19 cellular contexts compared by ENCODE assay signal in the genomic region with DNA sequence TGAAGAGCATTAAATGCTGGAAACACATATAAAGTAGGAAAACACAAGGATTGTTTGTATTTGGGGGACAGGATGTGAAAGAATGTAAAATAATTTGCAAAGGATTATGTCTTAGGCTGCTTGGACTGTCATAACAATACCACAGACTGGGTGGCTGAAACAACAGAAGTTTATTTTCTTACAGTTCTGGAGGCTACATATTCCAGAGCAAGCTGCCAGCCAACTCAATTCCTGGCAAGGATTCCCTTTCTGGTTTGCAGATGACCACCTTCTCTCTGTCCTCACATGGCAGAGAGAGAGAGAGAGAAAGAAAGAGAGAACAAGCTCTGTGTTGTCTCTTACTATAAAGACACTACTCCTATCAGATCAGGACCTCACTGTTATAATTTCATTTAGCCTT. TPM values are rescaled to one million over a fixed set of nuclear protein-coding genes. Genes with fewer than 3 reads are reported as not detected.
DNase-seq lines count a peak whose midpoint lies in the region; ATAC-seq and TF ChIP-seq lines count a peak whose summit lies in the region.
"Had no signal": no experiment of that assay in that cellular context is flagged by ENCODE, and none has a peak within 500 bp of the region (broad histone marks: within the 10 kb centered on the region; RNA-seq: fewer than 3 reads in every experiment).

No MANE protein-coding gene starts in this region.

- no peak for TF ChIP-seq CTCF in esophagus muscularis mucosa (IDR thresholded peaks at IDR 0.05)

- peak; percentile 46 for DNase-seq in activated CD4-positive, alpha-beta T cell treated with anti-CD3 and anti-CD28 coated beads, Interleukin-2, amount 10 ng/mL, durations not matched to agents 24 days and 14 days
- DNase-seq in activated CD4-positive, alpha-beta T cell treated with anti-CD3 and anti-CD28 coated beads for 48 hours, result no peak
- DNase-seq in esophagus muscularis mucosa (ENCODE audit: extremely low spot score) (peak; percentile 88), NOMO-1 treated with DMSO at 0.1 percent for 48 hours (lab: John Stamatoyannopoulos, UW; ENCODE audit: unreplicated experiment) (no peak)
- DNase-seq: H7, MM.1S, NCI-H187 treated with DMSO at 0.1 percent for 48 hours, NCI-H2171, NCI-H446 treated with DMSO at 0.1 percent for 48 hours, NCI-H774, Peyer's patch, SIG-M5 had no signal

- H3K9me3 Mint-ChIP-seq in activated CD4-positive, alpha-beta T cell treated with anti-CD3 and anti-CD28 coated beads, Interleukin-2, amount 10 ng/mL, durations not matched to agents 24 days and 14 days, result peaks cover 9% of the 10 kb centered on the region

- peaks cover 25% of the 10 kb centered on the region for H3K4me1 Mint-ChIP-seq in activated CD4-positive, alpha-beta T cell treated with anti-CD3 and anti-CD28 coated beads, Interleukin-2, amount 10 ng/mL, durations not matched to agents 24 days and 14 days

- H3K4me3 ChIP-seq in esophagus muscularis mucosa, result no peak overlapping the region
- H3K4me3 ChIP-seq in muscle layer of colon (ENCODE audit: low read depth in 1 of 2, low read length in 2 of 2), result no peak overlapping the region
- H3K4me3 ChIP-seq: BLaER1 treated with 17β-estradiol and CSF1 and Interleukin-3, amounts not matched to agents 10 nM and 100 nM; Peyer's patch had no signal

- H3K36me3 Mint-ChIP-seq in activated CD4-positive, alpha-beta T cell treated with anti-CD3 and anti-CD28 coated beads, Interleukin-2, amount 10 ng/mL, durations not matched to agents 24 days and 14 days (ENCODE audit: low read depth), result peaks cover 3% of the 10 kb centered on the region

- H3K27ac Mint-ChIP-seq in activated CD4-positive, alpha-beta T cell treated with anti-CD3 and anti-CD28 coated beads, Interleukin-2, amount 10 ng/mL, durations not matched to agents 24 days and 14 days, result no peak overlapping the region

- H3K27me3 ChIP-seq in esophagus muscularis mucosa (no peaks in the 10 kb centered on the region), muscle layer of colon (ENCODE audit: control insufficient read depth in 1 of 2, insufficient read depth in 2 of 2, low read length in 2 of 2) (no peaks in the 10 kb centered on the region)
- H3K27me3 ChIP-seq: BLaER1 treated with 17β-estradiol and CSF1 and Interleukin-3, amounts not matched to agents 10 nM and 100 nM; Peyer's patch had no signal

- H3K4me1 ChIP-seq in esophagus muscularis mucosa (peaks cover 0 to 14% (median 7%) of the 10 kb centered on the region in 4 donors), muscle layer of colon (ENCODE audit: insufficient read depth, low read length) (peaks cover 12% of the 10 kb centered on the region)

- no peaks in the 10 kb centered on the region for H3K36me3 ChIP-seq in esophagus muscularis mucosa
- H3K36me3 ChIP-seq in muscle layer of colon (ENCODE audit: insufficient read depth, low read length), result no peaks in the 10 kb centered on the region
- H3K36me3 ChIP-seq: BLaER1 treated with 17β-estradiol and CSF1 and Interleukin-3, amounts not matched to agents 10 nM and 100 nM; Peyer's patch had no signal

- H3K27me3 Mint-ChIP-seq in activated CD4-positive, alpha-beta T cell treated with anti-CD3 and anti-CD28 coated beads, Interleukin-2, amount 10 ng/mL, durations not matched to agents 24 days and 14 days, result peaks cover 7% of the 10 kb centered on the region

- ATAC-seq in GM18909 (IDR thresholded peaks at IDR 0.05; ENCODE audit: poor library complexity, unreplicated experiment), result no peak
- no peak for ATAC-seq in GM18502 (IDR thresholded peaks at IDR 0.05; ENCODE audit: poor library complexity, unreplicated experiment)
- no peak for ATAC-seq in GM18907 (IDR thresholded peaks at IDR 0.05; ENCODE audit: unreplicated experiment)
- ATAC-seq: HepG2 had no signal

- H3K4me3 Mint-ChIP-seq in activated CD4-positive, alpha-beta T cell treated with anti-CD3 and anti-CD28 coated beads, Interleukin-2, amount 10 ng/mL, durations not matched to agents 24 days and 14 days, result no peak overlapping the region

- no peak for TF ChIP-seq EP300 in esophagus muscularis mucosa (IDR thresholded peaks at IDR 0.05)

- no peak overlapping the region for H3K9ac ChIP-seq in muscle layer of colon (ENCODE audit: low read length)
- H3K9ac ChIP-seq: BLaER1 treated with 17β-estradiol and CSF1 and Interleukin-3, amounts not matched to agents 10 nM and 100 nM had no signal

- H3K9me3 ChIP-seq in esophagus muscularis mucosa (no peaks in the 10 kb centered on the region), muscle layer of colon (ENCODE audit: low read length) (peaks cover 4% of the 10 kb centered on the region)
- H3K9me3 ChIP-seq: BLaER1 treated with 17β-estradiol and CSF1 and Interleukin-3, amounts not matched to agents 10 nM and 100 nM; Peyer's patch had no signal

- intact Hi-C loops in activated CD4-positive, alpha-beta T cell treated with anti-CD3 and anti-CD28 coated beads, Interleukin-2, amount 10 ng/mL, durations not matched to agents 24 days and 14 days (cut with micrococcal nuclease), result loop anchor here (5.0 kb wide), 2 partner anchors 247 to 322 kb away; partner anchors contain the start of gene DLD
- intact Hi-C loops in esophagus muscularis mucosa (cut with DNase I), result no loop called here

- no peak for TF ChIP-seq POLR2A in esophagus muscularis mucosa (IDR thresholded peaks at IDR 0.05; ENCODE audit: low read depth)

- H3K27ac ChIP-seq in esophagus muscularis mucosa (replicated peaks in 1 of 4), result no peak overlapping the region
- peak overlapping the region; percentile 26 for H3K27ac ChIP-seq in muscle layer of colon (ENCODE audit: low read depth, low read length)
- H3K27ac ChIP-seq: 22Rv1; BLaER1 treated with 17β-estradiol and CSF1 and Interleukin-3, amounts not matched to agents 10 nM and 100 nM; Peyer's patch had no signal

RNA-seq across cellular contexts. Expression of gene LAMB4, which starts 8.8 kb away (rescaled TPM):
- not detected in 2 replicates for total RNA-seq in activated CD4-positive, alpha-beta T cell treated with anti-CD3 and anti-CD28 coated beads, Interleukin-2, amount 10 ng/mL, durations not matched to agents 24 days and 14 days
- 1 to 10 TPM in 2 of 4 donors, under 1 TPM in 1, not detected in 1; 0.75 to 2.6 (median 1.7) TPM for total RNA-seq in esophagus muscularis mucosa
- total RNA-seq: H7, HepG2 had no signal

Comparison
In these comparisons a context has a peak if more than half of its experiments do, and no peak if none do; other contexts are left out.
1. DNase-seq: peak in activated CD4-positive, alpha-beta T cell treated with anti-CD3 and anti-CD28 coated beads, Interleukin-2, amount 10 ng/mL, durations not matched to agents 24 days and 14 days (single experiment) and esophagus muscularis mucosa (single experiment); none in activated CD4-positive, alpha-beta T cell treated with anti-CD3 and anti-CD28 coated beads for 48 hours (single experiment) and NOMO-1 treated with DMSO at 0.1 percent for 48 hours (single experiment).